Comparison of ENCODE assay signal across 1 cellular context in genomic region chr19:19142347-19142746, GRCh38.
A peak's percentile ranks its signal among the peaks of the same experiment; 100 is the strongest.
TF ChIP-seq lines count a peak whose summit lies in the region.

No MANE protein-coding gene starts in this region.

TF ChIP-seq in K562, 482 proteins besides CTCF, POLR2A, EP300 and RAD21:
- TF ChIP-seq ZNF121 (CRISPR knock-in tag; conservative IDR thresholded peaks at IDR 0.05), result peak; percentile 44
- no peak for TF ChIP-seq ATF2 (CRISPR knock-in tag; IDR thresholded peaks at IDR 0.05)
- TF ChIP-seq ZNF764 (CRISPR knock-in tag; IDR thresholded peaks at IDR 0.05; ENCODE audit: low read depth), result no peak
- TF ChIP-seq ZKSCAN3 (CRISPR knock-in tag; IDR thresholded peaks at IDR 0.05), result no peak
- no peak for TF ChIP-seq GMEB1 (CRISPR knock-in tag; IDR thresholded peaks at IDR 0.05)
- TF ChIP-seq ETV1 (tag; conservative IDR thresholded peaks at IDR 0.05; ENCODE audit: low read depth), result no peak
